Comparison of ENCODE assay signal across 8 cellular contexts in the genomic region with DNA sequence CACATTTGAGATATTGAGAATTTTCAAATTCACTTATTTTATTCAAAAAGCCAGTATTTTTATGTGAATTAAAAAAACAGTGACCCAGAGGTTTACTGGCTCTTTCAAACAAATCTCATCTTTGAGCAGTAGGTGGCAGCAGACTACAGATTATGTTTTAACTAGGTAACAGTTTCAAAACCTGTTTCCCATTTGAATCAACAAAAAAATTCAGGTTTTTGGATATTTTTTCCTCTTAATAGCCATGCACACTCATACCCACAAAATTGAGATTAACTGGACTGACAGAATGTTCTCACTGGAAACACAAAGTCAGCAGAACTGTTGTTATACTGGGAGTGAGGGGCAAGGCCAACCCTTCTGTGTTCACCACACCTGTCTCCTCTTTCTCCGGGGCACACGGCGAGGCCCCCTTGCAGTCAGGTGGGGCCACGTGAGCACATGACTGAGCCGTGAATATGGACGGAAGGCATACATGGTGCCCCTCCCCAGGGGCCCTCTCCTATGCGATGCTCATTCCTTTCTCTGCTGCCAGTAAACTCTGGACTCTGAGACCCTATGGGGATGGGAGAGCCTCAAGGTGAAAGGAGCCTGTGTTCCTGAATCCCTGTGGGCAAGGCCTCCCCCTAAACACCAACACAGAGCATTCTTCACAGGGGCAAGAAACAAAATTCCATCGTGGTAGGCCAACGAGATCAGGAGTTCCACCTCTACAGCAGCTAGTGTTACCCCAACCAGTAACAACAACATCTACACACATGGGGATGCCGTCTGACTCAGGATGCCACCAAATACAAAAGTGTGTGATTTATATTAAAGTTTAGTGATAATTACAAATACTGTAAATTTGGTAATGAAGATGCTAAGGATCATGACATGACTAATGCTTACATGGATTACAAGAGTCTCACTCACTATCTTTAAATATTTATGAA.
DNase-seq lines count a peak whose midpoint lies in the region; TF ChIP-seq lines count a peak whose summit lies in the region.

No MANE protein-coding gene starts in this region.

- H3K4me1 ChIP-seq in OCI-LY1 (ENCODE audit: insufficient read depth, low read length, severe bottlenecking) (peaks cover 11% of the 10 kb centered on the region), iPS DF 6.9 (ENCODE audit: control insufficient read depth, insufficient read depth, low read length) (peaks cover 3% of the 10 kb centered on the region; the same call in 1 of the 2 replicates)

- no peak overlapping the region for H3K4me3 ChIP-seq in OCI-LY1 (ENCODE audit: low read depth, low read length, poor library complexity, severe bottlenecking)
- H3K4me3 ChIP-seq in astrocyte of the cerebellum (ENCODE audit: low read depth, low read length) = no peak overlapping the region
- no peak overlapping the region for H3K4me3 ChIP-seq in iPS DF 6.9 (ENCODE audit: low read length)

- WGBS in iPS DF 6.9 (ENCODE audit: insufficient coverage, insufficient read length) = no CpG with 5 or more reads among the region's 10 CpGs

- H3F3A ChIP-seq in OCI-LY1 (ENCODE audit: insufficient read depth, low read length) = no peaks in the 10 kb centered on the region

- TF ChIP-seq CTCF in OCI-LY1 (IDR thresholded peaks at IDR 0.05; ENCODE audit: low read length) (peak; percentile 55), astrocyte of the cerebellum (IDR thresholded peaks at IDR 0.05; ENCODE audit: low read depth, low read length, missing control alignments) (peak; percentile 53)

- in situ Hi-C loops in astrocyte of the cerebellum (cut with HindIII; ENCODE audit: low sequenced_read_pairs) = no loop called here

- H3K27me3 ChIP-seq in OCI-LY1 (ENCODE audit: insufficient read depth, low read length) (no peaks in the 10 kb centered on the region), iPS DF 6.9 (ENCODE audit: control insufficient read depth, insufficient read depth, low read length) (no peaks in the 10 kb centered on the region)

- H3K27ac ChIP-seq in OCI-LY1 (ENCODE audit: low read depth, low read length, poor library complexity, severe bottlenecking) (no peak overlapping the region), iPS DF 6.9 (ENCODE audit: low read length) (no peak overlapping the region)

- no peak overlapping the region for H2AFZ ChIP-seq in OCI-LY1 (ENCODE audit: low read length)

- no peak overlapping the region; the same call in 1 of the 2 replicates for H3K9ac ChIP-seq in OCI-LY1 (ENCODE audit: low read length)

- H3K4me2 ChIP-seq in OCI-LY1 (ENCODE audit: low read length) = no peak overlapping the region

- H3K36me3 ChIP-seq in OCI-LY1 (ENCODE audit: insufficient read depth, low read length) (peaks cover 2% of the 10 kb centered on the region; the same call in 1 of the 2 replicates), iPS DF 6.9 (ENCODE audit: control insufficient read depth, insufficient read depth, low read length) (no peaks in the 10 kb centered on the region)

- H3K79me2 ChIP-seq in OCI-LY1 (ENCODE audit: insufficient read depth, low read length) = no peaks in the 10 kb centered on the region

- H3K9me3 ChIP-seq in OCI-LY1 (ENCODE audit: low read length) (no peaks in the 10 kb centered on the region), iPS DF 6.9 (ENCODE audit: control insufficient read depth, insufficient read depth, low read length) (no peaks in the 10 kb centered on the region)

- peak; percentile 39 for DNase-seq in activated CD8-positive, alpha-beta memory T cell treated with anti-CD3 and anti-CD28 coated beads, Interleukin-2, amount 50 U/mL, for 1 hour (ENCODE audit: extremely low read depth)
- no peak for DNase-seq in activated CD8-positive, alpha-beta memory T cell treated with anti-CD3 and anti-CD28 coated beads for 24 hours
- DNase-seq in HS-5 (ENCODE audit: low read depth) = peak; percentile 35
- DNase-seq in astrocyte of the cerebellum (ENCODE audit: low read depth) = peak; percentile 52
- DNase-seq in iPS DF 6.9 (ENCODE audit: low read depth, low spot score) = peak; percentile 11
- peak in 2 of 3 experiments; percentile 25 to 45 for DNase-seq in stimulated activated CD4-positive, alpha-beta T cell treated with anti-CD3 and anti-CD28 coated beads, TNF-alpha, amount 100 ng/mL, for 24 hours (ENCODE audit: low read depth in 3 of 3)
- DNase-seq in NCI-H226 = no peak

- no peaks in the 10 kb centered on the region for H4K20me1 ChIP-seq in OCI-LY1 (ENCODE audit: insufficient read depth, low read length)

- H3K9me2 ChIP-seq in OCI-LY1 (ENCODE audit: low read depth, low read length) = no peaks in the 10 kb centered on the region

Comparison
In these comparisons a context has a peak if more than half of its experiments do, and no peak if none do; other contexts are left out.
1. DNase-seq: peak in activated CD8-positive, alpha-beta memory T cell treated with anti-CD3 and anti-CD28 coated beads, Interleukin-2, amount 50 U/mL, for 1 hour (single experiment), HS-5 (single experiment), astrocyte of the cerebellum (single experiment), iPS DF 6.9 (single experiment) and stimulated activated CD4-positive, alpha-beta T cell treated with anti-CD3 and anti-CD28 coated beads, TNF-alpha, amount 100 ng/mL, for 24 hours (2 of 3); none in activated CD8-positive, alpha-beta memory T cell treated with anti-CD3 and anti-CD28 coated beads for 24 hours (single experiment) and NCI-H226 (single experiment).